ENCODE assay signal across 1 cellular context in genomic region chr14:50366589-50366988, GRCh38.
TF ChIP-seq lines count a peak whose summit lies in the region.

No MANE protein-coding gene starts in this region.

TF ChIP-seq in IMR-90, 13 proteins besides CTCF, POLR2A, EP300 and RAD21:
- TF ChIP-seq MAZ (IDR thresholded peaks at IDR 0.05; ENCODE audit: borderline replicate concordance, low read depth, low read length) = no peak
- no peak for TF ChIP-seq ELK1 (IDR thresholded peaks at IDR 0.05; ENCODE audit: borderline replicate concordance, low read depth, low read length)
